In genomic region chr17:4032245-4032644, GRCh38 we compare ENCODE assay signal across 1 cellular context.
TF ChIP-seq lines count a peak whose summit lies in the region.

No MANE protein-coding gene starts in this region.

TF ChIP-seq in A549, 52 proteins besides CTCF, POLR2A, EP300 and RAD21 (continued from another document):
- no peak for TF ChIP-seq NR3C1 (IDR thresholded peaks at IDR 0.05)
- no peak for TF ChIP-seq HEYL (CRISPR knock-in tag; IDR thresholded peaks at IDR 0.05)
- no peak for TF ChIP-seq POLR2AphosphoS2 (conservative IDR thresholded peaks at IDR 0.05; ENCODE audit: low read length)
